In genomic region chr22:39938509-39938908, GRCh38 we compare ENCODE assay signal across 15 cellular contexts. TPM values are rescaled to one million over a fixed set of nuclear protein-coding genes. Genes with fewer than 3 reads are reported as not detected.
DNase-seq lines count a peak whose midpoint lies in the region; ATAC-seq and TF ChIP-seq lines count a peak whose summit lies in the region.
"Had no signal": no experiment of that assay in that cellular context is flagged by ENCODE, and none has a peak within 500 bp of the region (broad histone marks: within the 10 kb centered on the region; RNA-seq: fewer than 3 reads in every experiment).

No MANE protein-coding gene starts in this region.

- no peaks in the 10 kb centered on the region for H3K36me3 ChIP-seq in CD4-positive, alpha-beta memory T cell (ENCODE audit: insufficient read depth, low read length)
- no peaks in the 10 kb centered on the region for H3K36me3 ChIP-seq in spleen
- H3K36me3 ChIP-seq: right atrium auricular region had no signal

- peak in 1 of 5 donors; percentile 65 for DNase-seq in CD4-positive, alpha-beta memory T cell
- DNase-seq in activated CD4-positive, alpha-beta T cell treated with anti-CD3 and anti-CD28 coated beads for 48 hours, result peak; percentile 76
- peak in 1 of 2 donors; percentile 72 for DNase-seq in activated naive CD4-positive, alpha-beta T cell treated with anti-CD3 and anti-CD28 coated beads, Interleukin-2, amount 50 U/mL, for 72 hours (ENCODE audit: low spot score in 2 of 2)
- peak; percentile 66 for DNase-seq in stimulated activated CD4-positive, alpha-beta T cell treated with anti-CD3 and anti-CD28 coated beads, Interleukin-1b, Interleukin-23, amount 100 ng/mL, for 48 hours
- no peak for DNase-seq in OCI-M2 (lab: John Stamatoyannopoulos, UW; ENCODE audit: unreplicated experiment)
- no peak for DNase-seq in NCI-H146 (lab: John Stamatoyannopoulos, UW)
- DNase-seq in spleen, result no peak
- DNase-seq: dorsolateral prefrontal cortex, NCI-H446 had no signal

- peak; percentile 69 to 73 for ATAC-seq in activated naive CD4-positive, alpha-beta T cell treated with anti-CD3 and anti-CD28 coated beads, Interleukin-2, amount 50 U/mL, for 72 hours
- ATAC-seq in HG02885 (IDR thresholded peaks at IDR 0.05; ENCODE audit: poor library complexity, unreplicated experiment), result no peak
- ATAC-seq: HepG2 had no signal

- CTCF ChIA-PET in CD4-positive, alpha-beta memory T cell (lab: Charles Lee; ENCODE audit: partially characterized antibody), result interaction anchor here (0.6 to 1.7 kb wide), 4 partner anchors 11 to 87 kb away, joined by 3 to 5 read pairs (median 4); no protein-coding TSS in a partner anchor

- intact Hi-C loops in CD4-positive, alpha-beta memory T cell (cut with micrococcal nuclease), result loop anchor here (10.0 kb wide), 1 partner anchor 104 kb away; no protein-coding TSS in a partner anchor
- intact Hi-C loops in spleen (cut with DNase I; ENCODE audit: low total_unique reads), result loop anchor here (5.0 kb wide), 1 partner anchor 41 kb away; no protein-coding TSS in a partner anchor

- H3K9me3 ChIP-seq in CD4-positive, alpha-beta memory T cell (ENCODE audit: control insufficient read depth in 1 of 2, low read length in 2 of 2), result no peaks in the 10 kb centered on the region
- H3K9me3 ChIP-seq in spleen, result no peaks in the 10 kb centered on the region
- H3K9me3 ChIP-seq: right atrium auricular region had no signal

- H3K9me3 Mint-ChIP-seq in CD4-positive, alpha-beta memory T cell, result no peaks in the 10 kb centered on the region
- no peaks in the 10 kb centered on the region for H3K9me3 Mint-ChIP-seq in activated naive CD4-positive, alpha-beta T cell treated with anti-CD3 and anti-CD28 coated beads, Interleukin-2, amount 50 U/mL, for 72 hours
- H3K9me3 Mint-ChIP-seq: neural crest cell had no signal

- 78 to 94% (median 89%) methylated on average over 11 of the region's 11 CpGs for WGBS in spleen, 5 donors

- POLR2A ChIA-PET in CD4-positive, alpha-beta memory T cell (lab: Charles Lee; ENCODE audit: partially characterized antibody), result interaction anchor here (0.7 to 4.5 kb wide), 10 partner anchors 12 to 278 kb away, joined by 3 to 44 read pairs (median 4); no protein-coding TSS in a partner anchor

- H3K4me1 ChIP-seq in CD4-positive, alpha-beta memory T cell (ENCODE audit: insufficient read depth, low read length), result peaks cover 100% of the 10 kb centered on the region
- peaks cover 0 to 85% (median 43%) of the 10 kb centered on the region in 6 donors for H3K4me1 ChIP-seq in spleen
- H3K4me1 ChIP-seq: right atrium auricular region had no signal

- H3K27ac Mint-ChIP-seq in CD4-positive, alpha-beta memory T cell, result peak overlapping the region in 6 of 7 donors; percentile 92 to 97 (median 96)
- peak overlapping the region; percentile 89 to 98 for H3K27ac Mint-ChIP-seq in activated naive CD4-positive, alpha-beta T cell treated with anti-CD3 and anti-CD28 coated beads, Interleukin-2, amount 50 U/mL, for 72 hours

- TF ChIP-seq POLR2A in spleen (IDR thresholded peaks at IDR 0.05), result no peak

- peak overlapping the region; percentile 66 to 88 (median 78) for H3K4me3 Mint-ChIP-seq in CD4-positive, alpha-beta memory T cell
- H3K4me3 Mint-ChIP-seq: neural crest cell had no signal

- H3K27ac ChIP-seq in CD4-positive, alpha-beta memory T cell (ENCODE audit: low read depth, low read length), result peak overlapping the region; percentile 53
- H3K27ac ChIP-seq in spleen, result peak overlapping the region in 4 of 8 donors; percentile 24 to 65 (median 53)
- H3K27ac ChIP-seq: dorsolateral prefrontal cortex, right atrium auricular region had no signal

- H3K27me3 Mint-ChIP-seq in CD4-positive, alpha-beta memory T cell, result no peaks in the 10 kb centered on the region

- peaks cover 0 to 31% of the 10 kb centered on the region in 2 donors for H3K36me3 Mint-ChIP-seq in CD4-positive, alpha-beta memory T cell
- H3K36me3 Mint-ChIP-seq in activated naive CD4-positive, alpha-beta T cell treated with anti-CD3 and anti-CD28 coated beads, Interleukin-2, amount 50 U/mL, for 72 hours, result peaks cover 7 to 11% of the 10 kb centered on the region in 2 donors

- H3K4me3 ChIP-seq in CD4-positive, alpha-beta memory T cell (ENCODE audit: low read length in 2 of 2), result no peak overlapping the region
- no peak overlapping the region for H3K4me3 ChIP-seq in spleen
- H3K4me3 ChIP-seq: dorsolateral prefrontal cortex, right atrium auricular region had no signal

- peaks cover 79 to 96% (median 89%) of the 10 kb centered on the region in 4 donors for H3K4me1 Mint-ChIP-seq in CD4-positive, alpha-beta memory T cell

- no peak for TF ChIP-seq CTCF in spleen (IDR thresholded peaks at IDR 0.05 in 8 of 11, conservative IDR thresholded peaks at IDR 0.05 in 3 of 11)

- H3K27me3 ChIP-seq in CD4-positive, alpha-beta memory T cell (ENCODE audit: insufficient read depth, low read length), result no peaks in the 10 kb centered on the region
- H3K27me3 ChIP-seq in spleen (replicated peaks in 1 of 7), result no peaks in the 10 kb centered on the region
- H3K27me3 ChIP-seq: dorsolateral prefrontal cortex, right atrium auricular region had no signal

RNA-seq across cellular contexts. Expression of gene TMA7B, which starts 21.7 kb away (rescaled TPM):
- 10 to 100 TPM in 1 of 2 experiments, 1 to 10 TPM in 1; 9.3 to 10.2 TPM for total RNA-seq in CD4-positive, alpha-beta memory T cell
- polyA plus RNA-seq in CD4-positive, alpha-beta memory T cell, result 1 to 10 TPM in 1 of 2 donors, not detected in 1; 3.3 TPM
- 1 to 10 TPM; 2.4 to 2.5 TPM for total RNA-seq in activated naive CD4-positive, alpha-beta T cell treated with anti-CD3 and anti-CD28 coated beads, Interleukin-2, amount 50 U/mL, for 72 hours
- 1 to 10 TPM; 1.5 to 4.2 (median 2.7) TPM for total RNA-seq in spleen
- polyA plus RNA-seq in spleen, result under 1 TPM; 0.29 to 0.45 (median 0.35) TPM
- total RNA-seq: HepG2, neural crest cell, right atrium auricular region had no signal
- polyA plus RNA-seq: HepG2, urinary bladder had no signal

RNA-seq across cellular contexts. Expression of gene GRAP2, which starts 37.6 kb away (rescaled TPM):
- total RNA-seq in CD4-positive, alpha-beta memory T cell, result 100 to 1,000 TPM; 134 to 140 TPM
- polyA plus RNA-seq in CD4-positive, alpha-beta memory T cell, result 10 to 100 TPM; 53.1 to 86.7 TPM
- total RNA-seq in activated naive CD4-positive, alpha-beta T cell treated with anti-CD3 and anti-CD28 coated beads, Interleukin-2, amount 50 U/mL, for 72 hours, result 10 to 100 TPM; 42.4 to 54.6 TPM
- total RNA-seq in spleen, result 10 to 100 TPM; 24.3 to 40.3 (median 33.2) TPM
- 1 to 10 TPM; 3.1 to 8.7 (median 7.6) TPM for polyA plus RNA-seq in spleen
- total RNA-seq: HepG2 had no signal

RNA-seq across cellular contexts. Expression of gene ENTHD1, which starts 44.9 kb away (rescaled TPM):
- under 1 TPM; 0.26 to 0.47 TPM for total RNA-seq in CD4-positive, alpha-beta memory T cell
- under 1 TPM; 0.10 to 0.14 TPM for polyA plus RNA-seq in CD4-positive, alpha-beta memory T cell
- 1 to 10 TPM in 1 of 2 donors, under 1 TPM in 1; 0.31 to 1.5 TPM for total RNA-seq in activated naive CD4-positive, alpha-beta T cell treated with anti-CD3 and anti-CD28 coated beads, Interleukin-2, amount 50 U/mL, for 72 hours
- under 1 TPM in 2 of 7 donors, not detected in 5; 0.27 to 0.59 TPM for total RNA-seq in spleen
- polyA plus RNA-seq in spleen, result under 1 TPM; 0.09 to 0.14 (median 0.10) TPM
- total RNA-seq: dorsolateral prefrontal cortex, HepG2, lower leg skin, neural crest cell, right atrium auricular region, urinary bladder had no signal
- polyA plus RNA-seq: HepG2, urinary bladder had no signal

RNA-seq across cellular contexts. Expression of gene FAM83F, which starts 56.2 kb away (rescaled TPM):
- under 1 TPM in 1 of 2 experiments, not detected in 1; 0.29 TPM for total RNA-seq in CD4-positive, alpha-beta memory T cell
- not detected for polyA plus RNA-seq in CD4-positive, alpha-beta memory T cell
- 1 to 10 TPM; 1.1 TPM for total RNA-seq in activated naive CD4-positive, alpha-beta T cell treated with anti-CD3 and anti-CD28 coated beads, Interleukin-2, amount 50 U/mL, for 72 hours
- under 1 TPM in 6 of 7 donors, not detected in 1; 0.06 to 0.28 (median 0.18) TPM for total RNA-seq in spleen
- polyA plus RNA-seq in spleen, result under 1 TPM in 2 of 3 donors, not detected in 1; 0.02 to 0.13 TPM
- total RNA-seq: HepG2 had no signal
- polyA plus RNA-seq: HepG2 had no signal

Comparison
In these comparisons a context has a peak if more than half of its experiments do, and no peak if none do; other contexts are left out.
1. DNase-seq: peak in activated CD4-positive, alpha-beta T cell treated with anti-CD3 and anti-CD28 coated beads for 48 hours (single experiment) and stimulated activated CD4-positive, alpha-beta T cell treated with anti-CD3 and anti-CD28 coated beads, Interleukin-1b, Interleukin-23, amount 100 ng/mL, for 48 hours (single experiment); none in OCI-M2 (single experiment), NCI-H146 (single experiment) and spleen (single experiment).